Comparison of ENCODE assay signal across 18 cellular contexts in the genomic region with DNA sequence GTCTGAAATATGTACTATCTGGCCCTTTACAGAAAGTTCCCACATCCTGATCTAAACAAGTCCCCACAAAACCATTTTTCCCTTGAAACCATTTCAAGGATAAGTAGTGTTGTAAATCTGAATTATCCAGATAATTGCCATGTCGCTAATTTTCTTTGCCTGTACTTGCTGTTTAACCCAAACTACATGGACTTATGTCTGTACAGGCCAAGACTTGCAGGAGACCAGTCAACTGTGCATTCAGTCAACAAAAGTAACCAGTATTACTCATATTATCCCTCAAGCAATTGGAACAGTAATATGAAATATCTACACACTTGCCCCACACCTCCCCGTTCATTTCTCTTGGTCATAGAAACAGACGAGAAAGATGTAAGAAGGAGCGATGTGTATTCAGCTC.
A peak's percentile ranks its signal among the peaks of the same experiment; 100 is the strongest.
DNase-seq lines count a peak whose midpoint lies in the region; ATAC-seq and TF ChIP-seq lines count a peak whose summit lies in the region.
"Had no signal": no experiment of that assay in that cellular context is flagged by ENCODE, and none has a peak within 500 bp of the region (broad histone marks: within the 10 kb centered on the region; RNA-seq: fewer than 3 reads in every experiment).

No MANE protein-coding gene starts in this region.

- no peak overlapping the region for H3K9ac ChIP-seq in smooth muscle cell (ENCODE audit: low read depth)
- H3K9ac ChIP-seq: KMS-11 had no signal

- no peak overlapping the region for H2AFZ ChIP-seq in smooth muscle cell (ENCODE audit: low read depth)

- no peaks in the 10 kb centered on the region for H4K20me1 ChIP-seq in smooth muscle cell (ENCODE audit: low read depth)

- H3K79me2 ChIP-seq in smooth muscle cell (ENCODE audit: low read depth): no peaks in the 10 kb centered on the region

- peaks cover 6% of the 10 kb centered on the region for H3K4me1 ChIP-seq in smooth muscle cell (ENCODE audit: low read depth)
- H3K4me1 ChIP-seq: body of pancreas, pancreas had no signal

- no peaks in the 10 kb centered on the region for H3K27me3 ChIP-seq in smooth muscle cell (ENCODE audit: low read depth)
- H3K27me3 ChIP-seq: body of pancreas, gastrocnemius medialis, pancreas, stomach had no signal

- H3K9me3 ChIP-seq in smooth muscle cell (replicated peaks; ENCODE audit: low read depth): no peaks in the 10 kb centered on the region
- H3K9me3 ChIP-seq: body of pancreas, gastrocnemius medialis, pancreas, stomach had no signal

- DNase-seq in GM12865 (ENCODE audit: low read depth) (peak; percentile 36), NCI-H69 (lab: John Stamatoyannopoulos, UW) (peak; percentile 73), smooth muscle cell (lab: John Stamatoyannopoulos, UW; ENCODE audit: unreplicated experiment) (no peak), middle frontal gyrus (ENCODE audit: extremely low spot score, low spot score) (no peak), ecto neural progenitor cell (ENCODE audit: low spot score) (no peak)
- DNase-seq: activated CD4-positive, alpha-beta memory T cell treated with anti-CD3 and anti-CD28 coated beads, Interleukin-2, amount 10 ng/mL, durations not matched to agents 7 days and 5 days; activated T-cell treated with anti-CD3 and anti-CD28 coated beads, Interleukin-2, amount 50 U/mL, for 48 hours; body of pancreas; cortex of kidney; gastrocnemius medialis; HCEC 1CT; pancreas; stomach had no signal

- peak overlapping the region; percentile 64 for H3K27ac ChIP-seq in smooth muscle cell (ENCODE audit: low read depth)
- H3K27ac ChIP-seq: body of pancreas, gastrocnemius medialis, KMS-11, pancreas had no signal

- TF ChIP-seq CTCF in GM12865 (IDR thresholded peaks at IDR 0.05; ENCODE audit: insufficient read depth, low read depth, low read length, missing control alignments) (no peak), smooth muscle cell (IDR thresholded peaks at IDR 0.05; ENCODE audit: borderline replicate concordance, insufficient read depth, poor library complexity, severe bottlenecking) (no peak)

- no peak overlapping the region for H3K4me2 ChIP-seq in smooth muscle cell
- H3K4me2 ChIP-seq: KMS-11 had no signal

- ATAC-seq in esophagus mucosa (peak; percentile 99), HG02981 (IDR thresholded peaks at IDR 0.05; ENCODE audit: unreplicated experiment) (no peak)
- ATAC-seq: activated naive CD4-positive, alpha-beta T cell treated with anti-CD3 and anti-CD28 coated beads, Interleukin-2, amount 50 U/mL, for 72 hours; body of pancreas; WTC11 had no signal

- no peak overlapping the region for H3K4me3 ChIP-seq in GM12865 (ENCODE audit: low read depth, low read length)
- no peak overlapping the region for H3K4me3 ChIP-seq in smooth muscle cell
- H3K4me3 ChIP-seq: body of pancreas, gastrocnemius medialis, pancreas, stomach had no signal

- H3K36me3 ChIP-seq in smooth muscle cell (ENCODE audit: low read depth): no peaks in the 10 kb centered on the region
- H3K36me3 ChIP-seq: gastrocnemius medialis, pancreas, stomach had no signal

- H3F3A ChIP-seq in smooth muscle cell (ENCODE audit: low read depth): peaks cover 3% of the 10 kb centered on the region

- 59% methylated on average over 4 of the region's 4 CpGs for WGBS in smooth muscle cell (ENCODE audit: low lambda C conversion rate)

Comparison
In these comparisons a context has a peak if more than half of its experiments do, and no peak if none do; other contexts are left out.
1. DNase-seq: peak in GM12865 (single experiment) and NCI-H69 (single experiment); none in smooth muscle cell (single experiment), middle frontal gyrus (single experiment) and ecto neural progenitor cell (single experiment).